29 cellular contexts compared by ENCODE assay signal in genomic region chr22:19079691-19080090, GRCh38. TPM values are rescaled to one million over a fixed set of nuclear protein-coding genes. Genes with fewer than 3 reads are reported as not detected.
"Had no signal": no experiment of that assay in that cellular context is flagged by ENCODE, and none has a peak within 500 bp of the region (broad histone marks: within the 10 kb centered on the region; RNA-seq: fewer than 3 reads in every experiment).

No MANE protein-coding gene starts in this region.

- H3K27me3 ChIP-seq: brain microvascular endothelial cell, cardiac muscle cell, SJSA1 had no signal

- H3K27ac ChIP-seq: brain microvascular endothelial cell, cardiac muscle cell, SJSA1, VCaP had no signal

- H3K9me3 ChIP-seq: SJSA1 had no signal

- H3K36me3 ChIP-seq: cardiac muscle cell had no signal

- H3K4me1 Mint-ChIP-seq: activated CD4-positive, alpha-beta T cell treated with anti-CD3 and anti-CD28 coated beads, Interleukin-2, amount 10 ng/mL, durations not matched to agents 7 days and 5 days; activated naive CD8-positive, alpha-beta T cell treated with anti-CD3 and anti-CD28 coated beads for 36 hours had no signal

- H3K27ac Mint-ChIP-seq: activated CD4-positive, alpha-beta T cell treated with anti-CD3 and anti-CD28 coated beads, Interleukin-2, amount 10 ng/mL, durations not matched to agents 7 days and 5 days; activated CD8-positive, alpha-beta T cell treated with anti-CD3 and anti-CD28 coated beads for 36 hours; activated naive CD4-positive, alpha-beta T cell treated with anti-CD3 and anti-CD28 coated beads, Interleukin-2, amount 10 ng/mL, durations not matched to agents 7 days and 5 days; activated naive CD8-positive, alpha-beta T cell treated with anti-CD3 and anti-CD28 coated beads for 36 hours; activated T-helper 17 cell treated with anti-CD3 and anti-CD28 coated beads, Interleukin-2, amount 50 U/mL, for 72 hours had no signal

- ATAC-seq: activated CD8-positive, alpha-beta T cell treated with anti-CD3 and anti-CD28 coated beads for 36 hours; activated T-cell treated with anti-CD3 and anti-CD28 coated beads, Interleukin-2, amount 50 U/mL, for 4 hours; activated T-helper 17 cell treated with anti-CD3 and anti-CD28 coated beads, Interleukin-2, amount 50 U/mL, for 72 hours had no signal

- H3K27me3 Mint-ChIP-seq: activated CD4-positive, alpha-beta T cell treated with anti-CD3 and anti-CD28 coated beads, Interleukin-2, amount 10 ng/mL, durations not matched to agents 7 days and 5 days; activated CD8-positive, alpha-beta T cell treated with anti-CD3 and anti-CD28 coated beads for 36 hours; activated naive CD4-positive, alpha-beta T cell treated with anti-CD3 and anti-CD28 coated beads, Interleukin-2, amount 10 ng/mL, durations not matched to agents 7 days and 5 days; activated naive CD8-positive, alpha-beta T cell treated with anti-CD3 and anti-CD28 coated beads for 36 hours; activated T-helper 17 cell treated with anti-CD3 and anti-CD28 coated beads, Interleukin-2, amount 50 U/mL, for 72 hours had no signal

- DNase-seq: activated CD4-positive, alpha-beta T cell treated with anti-CD3 and anti-CD28 coated beads, Interleukin-2, amount 10 ng/mL, durations not matched to agents 7 days and 5 days; activated CD4-positive, CD25-positive, alpha-beta regulatory T cell; activated CD8-positive, alpha-beta T cell treated with anti-CD3 and anti-CD28 coated beads for 36 hours; activated gamma-delta T cell treated with Interleukin-2 at 50 U/mL for 16 hours; activated naive CD4-positive, alpha-beta T cell treated with anti-CD3 and anti-CD28 coated beads, Interleukin-2, amount 10 ng/mL, durations not matched to agents 7 days and 5 days; activated naive CD8-positive, alpha-beta T cell treated with anti-CD3 and anti-CD28 coated beads for 36 hours; activated T-cell treated with anti-CD3 and anti-CD28 coated beads, Interleukin-2, amount 50 U/mL, for 4 hours; brain microvascular endothelial cell; IMR-90; KG1; NCI-H1048; NCI-H146; NCI-H187 treated with DMSO at 0.1 percent for 48 hours; NCI-H2081 treated with DMSO at 0.1 percent for 48 hours; NCI-H345; NCI-H510A; NCI-H526 treated with DMSO at 0.1 percent for 48 hours; NCI-H82; Right ventricle myocardium superior; T-helper 2 cell; T1000 had no signal

- H3K4me3 ChIP-seq: cardiac muscle cell, SJSA1 had no signal

- H3K4me3 Mint-ChIP-seq: activated CD4-positive, alpha-beta T cell treated with anti-CD3 and anti-CD28 coated beads, Interleukin-2, amount 10 ng/mL, durations not matched to agents 7 days and 5 days; activated CD8-positive, alpha-beta T cell treated with anti-CD3 and anti-CD28 coated beads for 36 hours; activated naive CD4-positive, alpha-beta T cell treated with anti-CD3 and anti-CD28 coated beads, Interleukin-2, amount 10 ng/mL, durations not matched to agents 7 days and 5 days; activated naive CD8-positive, alpha-beta T cell treated with anti-CD3 and anti-CD28 coated beads for 36 hours; activated T-cell treated with anti-CD3 and anti-CD28 coated beads, Interleukin-2, amount 50 U/mL, for 4 hours; activated T-helper 17 cell treated with anti-CD3 and anti-CD28 coated beads, Interleukin-2, amount 50 U/mL, for 72 hours had no signal

- H3K4me1 ChIP-seq: SJSA1 had no signal

- H3K9me3 Mint-ChIP-seq: activated CD4-positive, alpha-beta T cell treated with anti-CD3 and anti-CD28 coated beads, Interleukin-2, amount 10 ng/mL, durations not matched to agents 7 days and 5 days; activated CD8-positive, alpha-beta T cell treated with anti-CD3 and anti-CD28 coated beads for 36 hours; activated naive CD4-positive, alpha-beta T cell treated with anti-CD3 and anti-CD28 coated beads, Interleukin-2, amount 10 ng/mL, durations not matched to agents 7 days and 5 days; activated naive CD8-positive, alpha-beta T cell treated with anti-CD3 and anti-CD28 coated beads for 36 hours; activated T-cell treated with anti-CD3 and anti-CD28 coated beads, Interleukin-2, amount 50 U/mL, for 4 hours; activated T-helper 17 cell treated with anti-CD3 and anti-CD28 coated beads, Interleukin-2, amount 50 U/mL, for 72 hours had no signal

RNA-seq across cellular contexts. Expression of gene TSSK2, which starts 51.4 kb away (rescaled TPM):
- total RNA-seq: activated CD4-positive, alpha-beta T cell treated with anti-CD3 and anti-CD28 coated beads, Interleukin-2, amount 10 ng/mL, durations not matched to agents 7 days and 5 days; activated CD8-positive, alpha-beta T cell treated with anti-CD3 and anti-CD28 coated beads for 36 hours; activated naive CD8-positive, alpha-beta T cell treated with anti-CD3 and anti-CD28 coated beads for 36 hours; activated T-cell treated with anti-CD3 and anti-CD28 coated beads, Interleukin-2, amount 50 U/mL, for 4 hours; activated T-helper 17 cell treated with anti-CD3 and anti-CD28 coated beads, Interleukin-2, amount 50 U/mL, for 72 hours; cardiac muscle cell; IMR-90; LHCN-M2; M059J; OCI-LY7; Right ventricle myocardium superior; RPMI7951; SJSA1 had no signal
